Comparison of ENCODE assay signal across 3 cellular contexts in genomic region chr17:40699880-40700279, GRCh38.
TF ChIP-seq lines count a peak whose summit lies in the region.

No MANE protein-coding gene starts in this region.

TF ChIP-seq in SK-N-SH treated with all-trans-retinoic acid at 6 μM for 48 hours, 23 proteins besides CTCF, POLR2A, EP300 and RAD21 (continues in another document):
- no peak for TF ChIP-seq SNAI2 (CRISPR knock-in tag; IDR thresholded peaks at IDR 0.05)
- TF ChIP-seq POU6F1 (CRISPR knock-in tag; IDR thresholded peaks at IDR 0.05; ENCODE audit: borderline replicate concordance, low read depth) = no peak
- no peak for TF ChIP-seq PATZ1 (CRISPR knock-in tag; IDR thresholded peaks at IDR 0.05; ENCODE audit: borderline replicate concordance)
- no peak for TF ChIP-seq ZNF565 (CRISPR knock-in tag; conservative IDR thresholded peaks at IDR 0.05; ENCODE audit: low read depth)
- no peak for TF ChIP-seq ZFP3 (CRISPR knock-in tag; IDR thresholded peaks at IDR 0.05)
- TF ChIP-seq TOX (CRISPR knock-in tag; IDR thresholded peaks at IDR 0.05; ENCODE audit: borderline replicate concordance) = no peak
- TF ChIP-seq ZFP30 (CRISPR knock-in tag; IDR thresholded peaks at IDR 0.05) = no peak
- TF ChIP-seq TSHZ2 (CRISPR knock-in tag; IDR thresholded peaks at IDR 0.05) = no peak
- TF ChIP-seq TCF4 (CRISPR knock-in tag; IDR thresholded peaks at IDR 0.05; ENCODE audit: borderline replicate concordance) = no peak

TF ChIP-seq in SK-N-SH, 30 proteins besides CTCF, POLR2A, EP300 and RAD21:
- TF ChIP-seq IRF3 (IDR thresholded peaks at IDR 0.05; ENCODE audit: low read depth, low read length) (no peak), MEF2A (IDR thresholded peaks at IDR 0.05; ENCODE audit: borderline replicate concordance, low read depth) (no peak), TAF1 (IDR thresholded peaks at IDR 0.05; ENCODE audit: borderline replicate concordance, low read depth, low read length) (no peak), GABPA (IDR thresholded peaks at IDR 0.05; ENCODE audit: low read depth) (no peak), SMC3 (IDR thresholded peaks at IDR 0.05; ENCODE audit: low read depth, low read length) (no peak), RXRA (IDR thresholded peaks at IDR 0.05; ENCODE audit: borderline replicate concordance, low read depth) (no peak), GATA2 (CRISPR knock-in tag; IDR thresholded peaks at IDR 0.05) (no peak), EZH2phosphoT487 (IDR thresholded peaks at IDR 0.05; ENCODE audit: borderline replicate concordance, low read depth) (no peak), CHD2 (IDR thresholded peaks at IDR 0.05; ENCODE audit: low read length, partially characterized antibody) (no peak), TEAD4 (IDR thresholded peaks at IDR 0.05; ENCODE audit: borderline replicate concordance, insufficient read depth) (no peak), FOSL2 (IDR thresholded peaks at IDR 0.05; ENCODE audit: borderline replicate concordance, low read depth) (no peak), REST (IDR thresholded peaks at IDR 0.05; ENCODE audit: low read depth, low read length) (no peak), POLR2AphosphoS5 (IDR thresholded peaks at IDR 0.05; ENCODE audit: low read depth, low read length) (no peak), FOXM1 (IDR thresholded peaks at IDR 0.05; ENCODE audit: low read depth) (no peak), PBX3 (IDR thresholded peaks at IDR 0.05) (no peak), ELF1 (IDR thresholded peaks at IDR 0.05) (no peak), RFX5 (IDR thresholded peaks at IDR 0.05; ENCODE audit: low read length) (no peak), YY1 (IDR thresholded peaks at IDR 0.05; ENCODE audit: low read depth) (no peak), MAX (IDR thresholded peaks at IDR 0.05; ENCODE audit: low read depth) (no peak)

TF ChIP-seq in H1, 55 proteins besides CTCF, POLR2A, EP300 and RAD21:
- TF ChIP-seq RFX5 (IDR thresholded peaks at IDR 0.05; ENCODE audit: borderline replicate concordance, low read depth, low read length) = no peak
- TF ChIP-seq GTF2F1 (IDR thresholded peaks at IDR 0.05; ENCODE audit: borderline replicate concordance, low read depth, low read length) = no peak
- TF ChIP-seq JUN (IDR thresholded peaks at IDR 0.05; ENCODE audit: low read depth, low read length) = no peak
- TF ChIP-seq GABPA (IDR thresholded peaks at IDR 0.05; ENCODE audit: borderline replicate concordance, insufficient read depth, low read length) = no peak
- TF ChIP-seq SAP30 (IDR thresholded peaks at IDR 0.05; ENCODE audit: insufficient read depth, insufficient replicate concordance, low read length) = no peak
- TF ChIP-seq NRF1 (IDR thresholded peaks at IDR 0.05; ENCODE audit: low read depth, low read length) = no peak
- no peak for TF ChIP-seq TCF12 (IDR thresholded peaks at IDR 0.05; ENCODE audit: low read depth, low read length)
- TF ChIP-seq SRF (IDR thresholded peaks at IDR 0.05; ENCODE audit: low read depth, low read length) = no peak
- no peak for TF ChIP-seq MAFK (IDR thresholded peaks at IDR 0.05; ENCODE audit: low read depth, low read length)
- no peak for TF ChIP-seq JUND (IDR thresholded peaks at IDR 0.05; ENCODE audit: low read length)
- TF ChIP-seq ZNF274 (IDR thresholded peaks at IDR 0.05; ENCODE audit: borderline replicate concordance, extremely low read depth, low read length) = no peak
- TF ChIP-seq SIX5 (IDR thresholded peaks at IDR 0.05; ENCODE audit: low read depth, low read length) = no peak
- no peak for TF ChIP-seq ASH2L (IDR thresholded peaks at IDR 0.05; ENCODE audit: low read length)
- TF ChIP-seq TAF1 (IDR thresholded peaks at IDR 0.05; ENCODE audit: low read depth, low read length) = no peak
- no peak for TF ChIP-seq E2F6 (IDR thresholded peaks at IDR 0.05)
- no peak for TF ChIP-seq CEBPB (IDR thresholded peaks at IDR 0.05; ENCODE audit: low read depth, low read length)
- TF ChIP-seq SP4 (IDR thresholded peaks at IDR 0.05; ENCODE audit: low read length) = no peak
- no peak for TF ChIP-seq KDM1A (IDR thresholded peaks at IDR 0.05; ENCODE audit: borderline replicate concordance, low read length)
- no peak for TF ChIP-seq SUZ12 (IDR thresholded peaks at IDR 0.05; ENCODE audit: low read length)
TF ChIP-seq in H1: peak in this region for 0.
